In the genomic region with DNA sequence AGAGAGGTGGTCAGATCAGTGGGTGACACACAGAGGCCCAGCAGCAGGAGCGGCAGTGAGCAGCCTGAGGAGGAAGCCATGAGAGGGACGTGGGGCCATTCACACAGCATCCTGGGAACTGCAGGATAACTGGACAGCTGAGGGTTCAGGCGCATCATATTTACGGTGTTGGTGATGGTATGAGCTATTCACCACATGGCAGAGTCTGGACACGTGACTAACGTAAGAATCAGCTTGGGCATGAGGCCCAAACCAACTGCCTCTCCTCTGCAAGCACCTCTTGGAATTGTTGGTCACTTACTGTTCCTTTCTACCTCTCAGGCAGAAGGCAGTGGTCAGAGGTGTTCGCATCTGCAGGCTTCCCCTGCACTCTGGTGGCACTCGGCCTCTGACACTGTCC, we compare ENCODE assay signal across 21 cellular contexts.
A peak's percentile ranks its signal among the peaks of the same experiment; 100 is the strongest.
DNase-seq lines count a peak whose midpoint lies in the region; ATAC-seq and TF ChIP-seq lines count a peak whose summit lies in the region.
"Had no signal": no experiment of that assay in that cellular context is flagged by ENCODE, and none has a peak within 500 bp of the region (broad histone marks: within the 10 kb centered on the region; RNA-seq: fewer than 3 reads in every experiment).

No MANE protein-coding gene starts in this region.

- 90% methylated on average over 8 of the region's 8 CpGs for WGBS in mammary epithelial cell (ENCODE audit: low coverage, missing lambda C conversion rate)

- H3K27ac ChIP-seq in mammary epithelial cell (ENCODE audit: insufficient read depth, low read depth, low read length), result no peak overlapping the region
- H3K27ac ChIP-seq in breast epithelium, result peak overlapping the region in 1 of 2 donors; percentile 16
- H3K27ac ChIP-seq: 22Rv1, body of pancreas, epithelial cell of prostate, ovary, skin epidermis had no signal

- CTCF ChIA-PET in mammary epithelial cell (lab: Charles Lee; ENCODE audit: low non-redundant PET), result no interaction called here

- H3K36me3 ChIP-seq in mammary epithelial cell (ENCODE audit: insufficient read depth, low read length) (no peaks in the 10 kb centered on the region), breast epithelium (no peaks in the 10 kb centered on the region)
- H3K36me3 ChIP-seq: ovary had no signal

- peak; percentile 9 for DNase-seq in mammary epithelial cell
- DNase-seq in breast epithelium (ENCODE audit: low spot score in 2 of 2), result no peak
- peak; percentile 49 for DNase-seq in LHCN-M2 (ENCODE audit: low read depth)
- peak; percentile 14 for DNase-seq in fibroblast of pulmonary artery (ENCODE audit: low read depth)
- peak; percentile 42 for DNase-seq in renal cortical epithelial cell (ENCODE audit: low read depth)
- DNase-seq in left lobe of liver (ENCODE audit: low spot score), result no peak
- DNase-seq in COLO668 (lab: John Stamatoyannopoulos, UW; ENCODE audit: unreplicated experiment), result no peak
- DNase-seq in effector CD8-positive, alpha-beta T cell (lab: John Stamatoyannopoulos, UW), result no peak
- DNase-seq: dermis blood vessel endothelial cell; DMS153; KG1; NCI-H2029; NCI-H446 treated with DMSO at 0.1 percent for 48 hours; NK-92 treated with Interleukin-12 subunit alpha and Interleukin-12 subunit beta, amount 100 ng/mL, for 24 hours; stimulated activated CD4-positive, alpha-beta T cell treated with anti-CD3 and anti-CD28 coated beads, Interleukin-4, amount 100 ng/mL, for 1 hour had no signal

- H3K4me3 ChIP-seq in mammary epithelial cell (replicated peaks in 1 of 3; ENCODE audit: insufficient read depth in 1 of 3, low read depth in 2 of 3, low read length in 3 of 3) (no peak overlapping the region), breast epithelium (no peak overlapping the region), fibroblast of pulmonary artery (replicated peaks; ENCODE audit: low read depth, low read length) (no peak overlapping the region)
- H3K4me3 ChIP-seq: body of pancreas, ovary, skin epidermis had no signal

- H3K79me2 ChIP-seq in mammary epithelial cell (ENCODE audit: insufficient read depth, low read length), result no peaks in the 10 kb centered on the region

- no peak overlapping the region for H3K9ac ChIP-seq in mammary epithelial cell (ENCODE audit: insufficient read depth, low read length)

- in situ Hi-C loops in mammary epithelial cell (cut with MboI; ENCODE audit: low sequenced_read_pairs in 2 of 2), result no loop called here

- no peaks in the 10 kb centered on the region for H3K9me3 ChIP-seq in mammary epithelial cell (replicated peaks; ENCODE audit: insufficient read depth, low read length)
- no peaks in the 10 kb centered on the region for H3K9me3 ChIP-seq in breast epithelium
- H3K9me3 ChIP-seq: body of pancreas, ovary had no signal

- TF ChIP-seq CTCF in mammary epithelial cell (conservative IDR thresholded peaks at IDR 0.05 in 1 of 2, IDR thresholded peaks at IDR 0.05 in 1 of 2; ENCODE audit: extremely low read depth in 1 of 2, insufficient read depth in 1 of 2, low read depth in 1 of 2, low read length in 2 of 2) (no peak), breast epithelium (IDR thresholded peaks at IDR 0.05) (no peak), fibroblast of pulmonary artery (IDR thresholded peaks at IDR 0.05; ENCODE audit: low read length, missing control alignments) (no peak)

- no peaks in the 10 kb centered on the region for H4K20me1 ChIP-seq in mammary epithelial cell (ENCODE audit: insufficient read depth, low read length)

- H3K4me1 ChIP-seq in mammary epithelial cell (ENCODE audit: insufficient read depth, low read length) (no peaks in the 10 kb centered on the region), breast epithelium (no peaks in the 10 kb centered on the region)
- H3K4me1 ChIP-seq: body of pancreas had no signal

- no peak overlapping the region for H3K4me2 ChIP-seq in mammary epithelial cell (ENCODE audit: insufficient read depth, low read depth, low read length)

- no peak for ATAC-seq in left lobe of liver
- ATAC-seq: activated naive CD4-positive, alpha-beta T cell treated with anti-CD3 and anti-CD28 coated beads, Interleukin-2, amount 50 U/mL, for 72 hours; body of pancreas had no signal

- intact Hi-C loops in mammary epithelial cell (cut with micrococcal nuclease) (no loop called here), breast epithelium (cut with DNase I; ENCODE audit: low total_unique reads) (no loop called here)

- H3K27me3 ChIP-seq in mammary epithelial cell (ENCODE audit: insufficient read depth, low read length) (no peaks in the 10 kb centered on the region), breast epithelium (no peaks in the 10 kb centered on the region)
- H3K27me3 ChIP-seq: body of pancreas, ovary had no signal

- no peak overlapping the region for H2AFZ ChIP-seq in mammary epithelial cell (ENCODE audit: low read depth, low read length)

- no peak for TF ChIP-seq POLR2A in breast epithelium (IDR thresholded peaks at IDR 0.05)

- dilution Hi-C loops in mammary epithelial cell (cut with HindIII; ENCODE audit: low sequenced_read_pairs), result no loop called here

- BruUV-seq in mammary epithelial cell (replicated peaks; lab: Mats Ljungman, UMichigan), result no TSS peak

Comparison
In these comparisons a context has a peak if more than half of its experiments do, and no peak if none do; other contexts are left out.
1. DNase-seq: peak in mammary epithelial cell (single experiment), LHCN-M2 (single experiment), fibroblast of pulmonary artery (single experiment) and renal cortical epithelial cell (single experiment); none in breast epithelium (0 of 2), left lobe of liver (single experiment), COLO668 (single experiment) and effector CD8-positive, alpha-beta T cell (single experiment).